16 cellular contexts compared by ENCODE assay signal in genomic region chr9:35685506-35685905, GRCh38. TPM values are rescaled to one million over a fixed set of nuclear protein-coding genes. Genes with fewer than 3 reads are reported as not detected.
DNase-seq lines count a peak whose midpoint lies in the region; FAIRE-seq and TF ChIP-seq lines count a peak whose summit lies in the region.
"Had no signal": no experiment of that assay in that cellular context is flagged by ENCODE, and none has a peak within 500 bp of the region (broad histone marks: within the 10 kb centered on the region; RNA-seq: fewer than 3 reads in every experiment).

No MANE protein-coding gene starts in this region.

- DNase-seq in RWPE1 (ENCODE audit: low spot score) = no peak
- DNase-seq in esophagus squamous epithelium (lab: John Stamatoyannopoulos, UW) = no peak
- DNase-seq in neuronal stem cell (ENCODE audit: low spot score) = no peak
- no peak for DNase-seq in suprapubic skin (ENCODE audit: low spot score in 2 of 2)
- no peak for DNase-seq in effector CD4-positive, alpha-beta T cell
- no peak for DNase-seq in frontal cortex (ENCODE audit: low spot score in 2 of 2)
- DNase-seq in NCI-H2171 (lab: John Stamatoyannopoulos, UW) = no peak
- DNase-seq: activated CD4-positive, alpha-beta T cell treated with anti-CD3 and anti-CD28 coated beads, Interleukin-2, amount 10 ng/mL, durations not matched to agents 24 days and 14 days; activated naive CD8-positive, alpha-beta T cell treated with anti-CD3 and anti-CD28 coated beads for 36 hours; brain microvascular endothelial cell; CD8-positive, alpha-beta memory T cell; foreskin keratinocyte; GF-D8; midbrain; T-helper 1 cell had no signal

- no peak overlapping the region for H3K4ac ChIP-seq in neuronal stem cell (ENCODE audit: low read length)

- H4K91ac ChIP-seq in neuronal stem cell (ENCODE audit: low read depth, low read length, poor library complexity) = no peak overlapping the region

- no peak for TF ChIP-seq EP300 in suprapubic skin (IDR thresholded peaks at IDR 0.05)

- POLR2A ChIA-PET in RWPE1 (lab: Yijun Ruan, JAX; ENCODE audit: low non-redundant PET) = interaction anchor here (0.6 kb wide), 1 partner anchor 193 kb away, joined by 6 read pairs; no protein-coding TSS in a partner anchor

- no peak overlapping the region for H2AFZ ChIP-seq in neuronal stem cell (ENCODE audit: low read length)
- H2AFZ ChIP-seq: neural progenitor cell had no signal

- no peak overlapping the region for H3K14ac ChIP-seq in neuronal stem cell (ENCODE audit: low read length)

- peaks cover 0 to 34% (median 0%) of the 10 kb centered on the region in 3 donors for H3K36me3 ChIP-seq in esophagus squamous epithelium
- H3K36me3 ChIP-seq in neuronal stem cell (replicated peaks in 1 of 2; ENCODE audit: control insufficient read depth in 2 of 2, insufficient read depth in 2 of 2, low read length in 2 of 2) = peaks cover 19 to 35% of the 10 kb centered on the region in 2 donors
- H3K36me3 ChIP-seq in suprapubic skin = peaks cover 26% of the 10 kb centered on the region
- H3K36me3 ChIP-seq: neural progenitor cell had no signal

- H3K4me1 ChIP-seq in esophagus squamous epithelium = peaks cover 0 to 49% (median 5%) of the 10 kb centered on the region in 3 donors
- H3K4me1 ChIP-seq in neuronal stem cell (ENCODE audit: control insufficient read depth in 2 of 2, insufficient read depth in 1 of 2, low read depth in 1 of 2, low read length in 2 of 2) = peaks cover 3 to 20% of the 10 kb centered on the region in 2 donors
- peaks cover 17% of the 10 kb centered on the region for H3K4me1 ChIP-seq in suprapubic skin

- no peak overlapping the region for H2AK5ac ChIP-seq in neuronal stem cell (ENCODE audit: low read depth, low read length)

- H3K27me3 ChIP-seq in esophagus squamous epithelium (peaks cover 0 to 6% (median 0%) of the 10 kb centered on the region in 4 donors), neuronal stem cell (ENCODE audit: control insufficient read depth in 3 of 3, insufficient read depth in 3 of 3, low read depth in 1 of 3, low read length in 3 of 3) (no peaks in the 10 kb centered on the region), suprapubic skin (no peaks in the 10 kb centered on the region)
- H3K27me3 ChIP-seq: brain microvascular endothelial cell, foreskin keratinocyte, neural progenitor cell had no signal

- H3K4me3 ChIP-seq in esophagus squamous epithelium = peak overlapping the region in 3 of 4 donors; percentile 59 to 76 (median 71)
- H3K4me3 ChIP-seq in neuronal stem cell (ENCODE audit: low read length in 2 of 2) = no peak overlapping the region
- H3K4me3 ChIP-seq in suprapubic skin = peak overlapping the region; percentile 5
- H3K4me3 ChIP-seq: neural progenitor cell had no signal

- H3K79me1 ChIP-seq in neuronal stem cell (ENCODE audit: low read depth, low read length) = peaks cover 6% of the 10 kb centered on the region

- TF ChIP-seq POLR2A in esophagus squamous epithelium (IDR thresholded peaks at IDR 0.05) (no peak), suprapubic skin (IDR thresholded peaks at IDR 0.05) (no peak)

- no peak overlapping the region for H2BK120ac ChIP-seq in neuronal stem cell (ENCODE audit: low read depth, low read length)

- WGBS in esophagus squamous epithelium, 2 donors = 80% methylated on average over 11 of the region's 13 CpGs; no CpG with 5 or more reads in 1 of the 2 donors
- no CpG with 5 or more reads among the region's 13 CpGs for WGBS in neuronal stem cell (ENCODE audit: extremely low coverage in 2 of 2, insufficient read length in 2 of 2, insufficient replicate concordance in 1 of 2), 2 donors
- 89% methylated on average over 13 of the region's 13 CpGs for WGBS in suprapubic skin

- H2BK12ac ChIP-seq in neuronal stem cell (ENCODE audit: low read length) = no peak overlapping the region

- no peak overlapping the region for H3K4me2 ChIP-seq in neuronal stem cell (ENCODE audit: insufficient read depth, low read length, poor library complexity, severe bottlenecking)
- H3K4me2 ChIP-seq: neural progenitor cell had no signal

- H4K8ac ChIP-seq in neuronal stem cell (ENCODE audit: low read depth, low read length) = no peak overlapping the region

- H3K9me3 ChIP-seq in esophagus squamous epithelium = no peaks in the 10 kb centered on the region
- no peaks in the 10 kb centered on the region for H3K9me3 ChIP-seq in neuronal stem cell (replicated peaks in 1 of 2; ENCODE audit: control insufficient read depth in 2 of 2, insufficient read depth in 1 of 2, low read depth in 1 of 2, low read length in 2 of 2)
- no peaks in the 10 kb centered on the region for H3K9me3 ChIP-seq in suprapubic skin

- H3K27ac ChIP-seq in RWPE1 (peak overlapping the region; percentile 9), esophagus squamous epithelium (peak overlapping the region; percentile 43 to 90 (median 73)), neuronal stem cell (replicated peaks; ENCODE audit: low read length) (no peak overlapping the region), suprapubic skin (no peak overlapping the region)
- H3K27ac ChIP-seq: brain microvascular endothelial cell, foreskin keratinocyte, neural progenitor cell had no signal

- TF ChIP-seq CTCF in RWPE1 (conservative IDR thresholded peaks at IDR 0.05; ENCODE audit: low read depth) (no peak), esophagus squamous epithelium (IDR thresholded peaks at IDR 0.05) (no peak), suprapubic skin (IDR thresholded peaks at IDR 0.05) (no peak)

- no peak overlapping the region for H3K18ac ChIP-seq in neuronal stem cell (ENCODE audit: low read length)

- no peak overlapping the region for H2BK5ac ChIP-seq in neuronal stem cell (ENCODE audit: low read length)

- peak overlapping the region; percentile 37 for H3K23ac ChIP-seq in neuronal stem cell (ENCODE audit: low read depth, low read length, poor library complexity)

- no peak for FAIRE-seq in frontal cortex (lab: Jason Lieb, UNC)

- intact Hi-C loops in esophagus squamous epithelium (cut with DNase I) = loop anchor here (10.0 kb wide), 1 partner anchor 81 kb away; the partner anchor contains the start of gene TESK1

- peak overlapping the region; percentile 38 for H3K9ac ChIP-seq in neuronal stem cell (ENCODE audit: low read depth, low read length, poor library complexity)
- H3K9ac ChIP-seq: neural progenitor cell had no signal

- no peak overlapping the region for H2BK15ac ChIP-seq in neuronal stem cell (ENCODE audit: low read length)

- CTCF ChIA-PET in RWPE1 (lab: Yijun Ruan, JAX) = interaction anchor here (1.1 kb wide), 1 partner anchor 11 kb away, joined by 6 read pairs; no protein-coding TSS in a partner anchor

RNA-seq across cellular contexts. Expression of gene TPM2, which starts 4.2 kb away (rescaled TPM):
- total RNA-seq in esophagus squamous epithelium (1,000 to 10,000 TPM in 1 of 4 donors, 100 to 1,000 TPM in 2, 10 to 100 TPM in 1; 80.8 to 1,148 (median 217) TPM), suprapubic skin (100 to 1,000 TPM in 1 of 4 donors, 10 to 100 TPM in 3; 40.6 to 105 (median 56.7) TPM), frontal cortex (11.0 TPM)
- polyA plus RNA-seq in neuronal stem cell (2013, experiment 1 of 2) = 345 TPM
- polyA plus RNA-seq in neuronal stem cell (2013, experiment 2 of 2) = 336 TPM

RNA-seq across cellular contexts. Expression of gene CA9, which starts 11.8 kb away (rescaled TPM):
- total RNA-seq in esophagus squamous epithelium (1 to 10 TPM in 1 of 4 donors, not detected in 3; 2.2 TPM), suprapubic skin (1 to 10 TPM in 3 of 4 donors, not detected in 1; 2.1 to 5.7 (median 2.8) TPM), frontal cortex (0.82 TPM)
- polyA plus RNA-seq in neuronal stem cell (2013, experiment 1 of 2) = 1.1 TPM
- 1.7 TPM for polyA plus RNA-seq in neuronal stem cell (2013, experiment 2 of 2)
- polyA plus RNA-seq: CD8-positive, alpha-beta memory T cell had no signal

RNA-seq across cellular contexts. Expression of gene ARHGEF39, which starts 20.5 kb away (rescaled TPM):
- total RNA-seq in esophagus squamous epithelium (10 to 100 TPM in 1 of 4 donors, 1 to 10 TPM in 3; 1.3 to 17.5 (median 5.1) TPM), suprapubic skin (10 to 100 TPM in 1 of 4 donors, 1 to 10 TPM in 1, under 1 TPM in 2; 0.34 to 11.3 (median 1.9) TPM), frontal cortex (0.41 TPM)
- 22.9 TPM for polyA plus RNA-seq in neuronal stem cell (2013, experiment 1 of 2)
- polyA plus RNA-seq in neuronal stem cell (2013, experiment 2 of 2) = 23.5 TPM

RNA-seq across cellular contexts. Expression of gene CCDC107, which starts 27.4 kb away (rescaled TPM):
- total RNA-seq in esophagus squamous epithelium (10 to 100 TPM in 3 of 4 donors, 1 to 10 TPM in 1; 6.6 to 19.6 (median 14.2) TPM), suprapubic skin (10 to 100 TPM in 1 of 4 donors, 1 to 10 TPM in 3; 5.0 to 13.2 (median 9.6) TPM), frontal cortex (10.6 TPM)
- polyA plus RNA-seq in neuronal stem cell (2013, experiment 1 of 2) = 15.3 TPM
- 15.5 TPM for polyA plus RNA-seq in neuronal stem cell (2013, experiment 2 of 2)

RNA-seq across cellular contexts. Expression of gene RMRP, which starts 27.7 kb away (rescaled TPM):
- total RNA-seq in esophagus squamous epithelium (1,000 to 10,000 TPM in 3 of 4 donors, 100 to 1,000 TPM in 1; 759 to 4,621 (median 3,503) TPM), suprapubic skin (over 10,000 TPM in 2 of 4 donors, 1,000 to 10,000 TPM in 2; 1,246 to 15,173 (median 11,383) TPM), frontal cortex (133,388 TPM)
- polyA plus RNA-seq in neuronal stem cell (2013, experiment 1 of 2) = not detected
- 4.7 TPM for polyA plus RNA-seq in neuronal stem cell (2013, experiment 2 of 2)
- polyA plus RNA-seq: CD8-positive, alpha-beta memory T cell had no signal

Comparison
In these comparisons a context has a peak if more than half of its experiments do, and no peak if none do; other contexts are left out.
1. H3K27ac ChIP-seq: peak in RWPE1 (single experiment) and esophagus squamous epithelium (4 of 4); none in neuronal stem cell (single experiment) and suprapubic skin (single experiment).
2. H3K4me3 ChIP-seq: peak in esophagus squamous epithelium (3 of 4) and suprapubic skin (single experiment); none in neuronal stem cell (0 of 2).